In the genomic region with DNA sequence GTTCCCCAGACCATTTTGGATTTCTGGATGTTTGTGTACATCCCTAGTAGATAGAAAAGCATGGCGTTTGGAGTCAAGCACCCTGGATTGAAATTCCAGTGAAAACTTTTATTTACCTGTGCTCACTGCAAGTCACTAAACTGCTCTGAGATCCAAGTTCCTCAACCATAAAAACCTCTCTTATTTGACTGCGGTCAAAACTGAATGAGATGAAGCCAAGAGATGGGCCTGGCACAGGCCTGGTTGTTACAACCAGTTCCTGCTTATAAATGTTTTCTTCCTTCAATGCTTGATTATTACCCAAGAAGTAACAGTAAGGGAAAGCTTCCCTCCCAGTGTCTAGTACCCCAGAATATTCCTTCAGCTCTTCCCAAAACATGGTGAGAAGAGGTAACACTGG, we compare ENCODE assay signal across 19 cellular contexts.
A peak's percentile ranks its signal among the peaks of the same experiment; 100 is the strongest.
DNase-seq lines count a peak whose midpoint lies in the region; ATAC-seq and TF ChIP-seq lines count a peak whose summit lies in the region.
"Had no signal": no experiment of that assay in that cellular context is flagged by ENCODE, and none has a peak within 500 bp of the region (broad histone marks: within the 10 kb centered on the region; RNA-seq: fewer than 3 reads in every experiment).

No MANE protein-coding gene starts in this region.

- H3K23ac ChIP-seq in trophoblast cell (ENCODE audit: low read length): no peak overlapping the region

- H3K9me2 ChIP-seq in GM23338 (ENCODE audit: insufficient read depth): no peaks in the 10 kb centered on the region

- H3K4me3 Mint-ChIP-seq in GM23338: no peak overlapping the region
- H3K4me3 Mint-ChIP-seq: B cell; CD14-positive monocyte; CD4-positive, alpha-beta T cell; CD8-positive, alpha-beta memory T cell; H9 had no signal

- H4K8ac ChIP-seq in trophoblast cell (ENCODE audit: low read depth, low read length): no peak overlapping the region

- H4K12ac ChIP-seq in trophoblast cell (ENCODE audit: low read depth, low read length): no peak overlapping the region

- TF ChIP-seq CTCF in GM23338 (conservative IDR thresholded peaks at IDR 0.05; ENCODE audit: low read depth in 2 of 2): no peak

- H3K36me3 Mint-ChIP-seq in GM23338 (ENCODE audit: low read depth): no peaks in the 10 kb centered on the region
- H3K36me3 Mint-ChIP-seq: CD14-positive monocyte; CD8-positive, alpha-beta memory T cell had no signal

- peaks cover 6% of the 10 kb centered on the region for H3K79me1 ChIP-seq in trophoblast cell (ENCODE audit: low read length)

- no peak overlapping the region for H3K27ac Mint-ChIP-seq in GM23338
- H3K27ac Mint-ChIP-seq: B cell; CD14-positive monocyte; CD4-positive, alpha-beta T cell; CD8-positive, alpha-beta memory T cell had no signal

- no peak overlapping the region for H4K91ac ChIP-seq in trophoblast cell (ENCODE audit: low read depth, low read length)

- peaks cover 3% of the 10 kb centered on the region; the same call in 1 of the 3 replicates for H3K4me1 Mint-ChIP-seq in GM23338
- H3K4me1 Mint-ChIP-seq: B cell; CD14-positive monocyte; CD8-positive, alpha-beta memory T cell had no signal

- no peak overlapping the region for H2AK5ac ChIP-seq in trophoblast cell (ENCODE audit: low read length)

- H2AFZ ChIP-seq in GM23338 (peak overlapping the region; percentile 32; the same call in 1 of the 2 replicates), trophoblast cell (ENCODE audit: insufficient read depth, low read length, poor library complexity) (no peak overlapping the region)
- H2AFZ ChIP-seq: GM23248 had no signal

- no peak overlapping the region for H3K4ac ChIP-seq in trophoblast cell (ENCODE audit: low read depth, low read length)

- no peaks in the 10 kb centered on the region for H4K20me1 ChIP-seq in GM23338 (replicated peaks; ENCODE audit: insufficient read depth)
- H4K20me1 ChIP-seq: BLaER1 had no signal

- H3K4me1 ChIP-seq in GM23338 (ENCODE audit: insufficient read depth): no peaks in the 10 kb centered on the region
- peaks cover 2 to 12% of the 10 kb centered on the region in 2 experiments for H3K4me1 ChIP-seq in trophoblast cell (ENCODE audit: control insufficient read depth in 1 of 2, insufficient read depth in 2 of 2, low read length in 2 of 2)
- H3K4me1 ChIP-seq: BLaER1 had no signal

- no peaks in the 10 kb centered on the region for H3K9me3 ChIP-seq in trophoblast cell (ENCODE audit: insufficient read depth, low read depth, low read length)
- H3K9me3 ChIP-seq: BLaER1 had no signal

- intact Hi-C loops in left colon (cut with DNase I, micrococcal nuclease): no loop called here

- no peak for DNase-seq in GM23338 (ENCODE audit: low spot score)
- no peak for DNase-seq in left colon
- no peak for DNase-seq in trophoblast cell
- no peak for DNase-seq in epidermal melanocyte (ENCODE audit: insufficient read length, low spot score)
- DNase-seq in NCI-H345 (lab: John Stamatoyannopoulos, UW): no peak
- DNase-seq in NCI-H1436 treated with DMSO at 0.1 percent for 48 hours (lab: John Stamatoyannopoulos, UW): no peak
- DNase-seq: CD4-positive, alpha-beta T cell; CD8-positive, alpha-beta memory T cell; DMS 273 treated with DMSO at 0.1 percent for 48 hours; DMS79; EL; GDM1; GM23248; H9 had no signal

- no peaks in the 10 kb centered on the region for H3K79me2 ChIP-seq in GM23338 (replicated peaks; ENCODE audit: insufficient read depth)
- H3K79me2 ChIP-seq in trophoblast cell (ENCODE audit: control insufficient read depth, insufficient read depth, low read length, poor library complexity): no peaks in the 10 kb centered on the region

- no CpG with 5 or more reads among the region's 2 CpGs for WGBS in trophoblast cell (ENCODE audit: extremely low coverage, insufficient coverage, insufficient read length)

- no peak overlapping the region for H3K9ac ChIP-seq in trophoblast cell (ENCODE audit: low read length)
- H3K9ac ChIP-seq: BLaER1, GM23248 had no signal

- H3K4me2 ChIP-seq in GM23338 (no peak overlapping the region), trophoblast cell (ENCODE audit: low read length) (no peak overlapping the region)
- H3K4me2 ChIP-seq: BLaER1 had no signal

- H3K4me3 ChIP-seq in GM23338 (no peak overlapping the region), trophoblast cell (ENCODE audit: low read depth, low read length) (no peak overlapping the region)
- H3K4me3 ChIP-seq: BLaER1, GM12878, GM23248 had no signal

- H2BK12ac ChIP-seq in trophoblast cell (ENCODE audit: low read length): no peak overlapping the region

- H3K36me3 ChIP-seq in GM23338 (ENCODE audit: insufficient read depth): no peaks in the 10 kb centered on the region
- H3K36me3 ChIP-seq in trophoblast cell (ENCODE audit: control insufficient read depth in 1 of 2, insufficient read depth in 2 of 2, low read length in 2 of 2): no peaks in the 10 kb centered on the region
- H3K36me3 ChIP-seq: BLaER1 had no signal

- H3K14ac ChIP-seq in trophoblast cell (ENCODE audit: low read length): no peak overlapping the region

- H3K27ac ChIP-seq in GM23338 (ENCODE audit: low read depth): no peak overlapping the region
- H3K27ac ChIP-seq in trophoblast cell (ENCODE audit: low read depth, low read length): no peak overlapping the region
- H3K27ac ChIP-seq: BLaER1, GM23248 had no signal

- H2BK5ac ChIP-seq in trophoblast cell (ENCODE audit: low read depth, low read length, poor library complexity): no peak overlapping the region

- H2BK120ac ChIP-seq in trophoblast cell (ENCODE audit: insufficient read depth, low read length, poor library complexity): peak overlapping the region; percentile 16

- no peaks in the 10 kb centered on the region for H3K27me3 Mint-ChIP-seq in GM23338 (ENCODE audit: insufficient read depth, low read depth, poor library complexity)

- no peak overlapping the region for H3K18ac ChIP-seq in trophoblast cell (ENCODE audit: low read length)

- H3F3A ChIP-seq in GM23338 (replicated peaks; ENCODE audit: low read depth): no peaks in the 10 kb centered on the region

- no peak for ATAC-seq in GM23338
- ATAC-seq in left colon: peak; percentile 81
- ATAC-seq: GM12878, HCT116 had no signal

- H3K27me3 ChIP-seq in GM23338 (ENCODE audit: insufficient read depth): no peaks in the 10 kb centered on the region
- H3K27me3 ChIP-seq in trophoblast cell (ENCODE audit: insufficient read depth, low read length): no peaks in the 10 kb centered on the region
- H3K27me3 ChIP-seq: BLaER1 had no signal

- H3K9me3 Mint-ChIP-seq in GM23338: no peaks in the 10 kb centered on the region; the same call in 2 of the 3 replicates
- H3K9me3 Mint-ChIP-seq: CD4-positive, alpha-beta T cell had no signal

TF ChIP-seq in GM23338, 12 proteins besides CTCF, POLR2A, EP300 and RAD21 (continues in another document):
- TF ChIP-seq ZNF114 (CRISPR knock-in tag; IDR thresholded peaks at IDR 0.05): no peak
- no peak for TF ChIP-seq EZH2phosphoT487 (IDR thresholded peaks at IDR 0.05; ENCODE audit: unreplicated experiment)
- TF ChIP-seq ZNF331 (CRISPR knock-in tag; IDR thresholded peaks at IDR 0.05; ENCODE audit: low read depth): no peak
- TF ChIP-seq CREB1 (CRISPR knock-in tag; IDR thresholded peaks at IDR 0.05; ENCODE audit: low read depth): no peak
- TF ChIP-seq NANOG (IDR thresholded peaks at IDR 0.05; ENCODE audit: borderline replicate concordance): no peak
- no peak for TF ChIP-seq STAT1 (IDR thresholded peaks at IDR 0.05; ENCODE audit: unreplicated experiment)
